In genomic region chr3:174413057-174413912, GRCh38 we compare ENCODE assay signal across 21 cellular contexts.
A peak's percentile ranks its signal among the peaks of the same experiment; 100 is the strongest.
DNase-seq lines count a peak whose midpoint lies in the region; ATAC-seq and TF ChIP-seq lines count a peak whose summit lies in the region.
"Had no signal": no experiment of that assay in that cellular context is flagged by ENCODE, and none has a peak within 500 bp of the region (broad histone marks: within the 10 kb centered on the region; RNA-seq: fewer than 3 reads in every experiment).

No MANE protein-coding gene starts in this region.

- peaks cover 3% of the 10 kb centered on the region for H3K4me1 Mint-ChIP-seq in endothelial cell (ENCODE audit: unreplicated experiment)
- H3K4me1 Mint-ChIP-seq in activated naive CD8-positive, alpha-beta T cell treated with anti-CD3 and anti-CD28 coated beads, Interleukin-2, amount 50 U/mL, for 24 hours: no peaks in the 10 kb centered on the region

- 0 out of 2 replicates have a peak overlapping the region, but pooled peaks have one; percentile 24 for H2AFZ ChIP-seq in GM23248

- DNase-seq in GM23248 (no peak), endothelial cell (ENCODE audit: low spot score) (no peak), iPS-NIHi7 (ENCODE audit: extremely low spot score) (peak; percentile 18), GDM1 (lab: John Stamatoyannopoulos, UW) (no peak), NOMO-1 treated with DMSO at 0.1 percent for 48 hours (lab: John Stamatoyannopoulos, UW; ENCODE audit: unreplicated experiment) (no peak)
- DNase-seq in activated naive CD8-positive, alpha-beta T cell treated with anti-CD3 and anti-CD28 coated beads, Interleukin-2, amount 50 U/mL, for 24 hours: no peak
- DNase-seq: CD4-positive, alpha-beta T cell; DMS153; EL; HCEC 1CT; NCI-H1105; NCI-H2081 treated with DMSO at 0.1 percent for 48 hours; NCI-H748 treated with DMSO at 0.1 percent for 48 hours; NK-92 treated with Interleukin-12 subunit alpha and Interleukin-12 subunit beta, amount 100 ng/mL, for 24 hours; OCI-M1; RPMI8226; SHP77 treated with DMSO at 0.1 percent for 48 hours; SK-N-SH had no signal

- ATAC-seq in activated naive CD8-positive, alpha-beta T cell treated with anti-CD3 and anti-CD28 coated beads, Interleukin-2, amount 50 U/mL, for 24 hours: no peak
- no peak for ATAC-seq in HG03460 (IDR thresholded peaks at IDR 0.05; ENCODE audit: unreplicated experiment)
- ATAC-seq: K562 had no signal

- H3K9me3 ChIP-seq in GM23248 (ENCODE audit: low read depth): no peaks in the 10 kb centered on the region
- no peaks in the 10 kb centered on the region for H3K9me3 ChIP-seq in HUES64 (ENCODE audit: insufficient read depth, low read depth, low read length)
- H3K9me3 ChIP-seq: SK-N-SH had no signal

- H3F3A ChIP-seq in GM23248 (ENCODE audit: insufficient read depth): no peaks in the 10 kb centered on the region

- H3K27ac ChIP-seq in GM23248 (no peak overlapping the region), HUES64 (ENCODE audit: low read depth, low read length) (peak overlapping the region; percentile 89)

- H3K4me3 Mint-ChIP-seq in endothelial cell (ENCODE audit: unreplicated experiment): no peak overlapping the region
- H3K4me3 Mint-ChIP-seq in activated naive CD8-positive, alpha-beta T cell treated with anti-CD3 and anti-CD28 coated beads, Interleukin-2, amount 50 U/mL, for 24 hours: no peak overlapping the region
- H3K4me3 Mint-ChIP-seq: CD4-positive, alpha-beta T cell had no signal

- H3K4me1 ChIP-seq in GM23248 (ENCODE audit: insufficient read depth) (no peaks in the 10 kb centered on the region), HUES64 (ENCODE audit: insufficient read depth, low read length) (peaks cover 29% of the 10 kb centered on the region)

- H3K27ac Mint-ChIP-seq in endothelial cell (ENCODE audit: unreplicated experiment): peak overlapping the region; percentile 20
- no peak overlapping the region for H3K27ac Mint-ChIP-seq in activated naive CD8-positive, alpha-beta T cell treated with anti-CD3 and anti-CD28 coated beads, Interleukin-2, amount 50 U/mL, for 24 hours
- H3K27ac Mint-ChIP-seq: CD4-positive, alpha-beta T cell had no signal

- H3K4me3 ChIP-seq in GM23248: no peak overlapping the region
- H3K4me3 ChIP-seq in HUES64 (ENCODE audit: low read length): no peak overlapping the region
- H3K4me3 ChIP-seq: K562 had no signal

- H3K4me2 ChIP-seq in GM23248 (ENCODE audit: unreplicated experiment): no peak overlapping the region
- H3K4me2 ChIP-seq: SK-N-SH had no signal

- H3K9me2 ChIP-seq in GM23248 (ENCODE audit: insufficient read depth): no peaks in the 10 kb centered on the region
- H3K9me2 ChIP-seq: SK-N-SH had no signal

- no peak overlapping the region for H3K9ac ChIP-seq in GM23248
- peak overlapping the region; percentile 33; the same call in 1 of the 2 replicates for H3K9ac ChIP-seq in HUES64 (ENCODE audit: low read depth, low read length)
- H3K9ac ChIP-seq: SK-N-SH had no signal

- in situ Hi-C loops in GM23248 (cut with MboI): no loop called here

- H3K9me3 Mint-ChIP-seq in endothelial cell (ENCODE audit: unreplicated experiment): no peaks in the 10 kb centered on the region
- no peaks in the 10 kb centered on the region for H3K9me3 Mint-ChIP-seq in activated naive CD8-positive, alpha-beta T cell treated with anti-CD3 and anti-CD28 coated beads, Interleukin-2, amount 50 U/mL, for 24 hours
- H3K9me3 Mint-ChIP-seq: CD4-positive, alpha-beta T cell had no signal

- WGBS in GM23248 (ENCODE audit: low coverage in 1 of 2, low lambda C conversion rate in 2 of 2, missing lambda C conversion rate in 2 of 2), 2 experiments: 84 to 97% methylated on average over 2 of the region's 2 CpGs
- WGBS in HUES64: 7% methylated on average over 2 of the region's 2 CpGs

- H3K27me3 ChIP-seq in GM23248 (replicated peaks; ENCODE audit: insufficient read depth): no peaks in the 10 kb centered on the region
- H3K27me3 ChIP-seq in HUES64 (ENCODE audit: insufficient read depth, low read length): no peaks in the 10 kb centered on the region

- H4K20me1 ChIP-seq in GM23248 (ENCODE audit: insufficient read depth): no peaks in the 10 kb centered on the region

- TF ChIP-seq CTCF in endothelial cell (IDR thresholded peaks at IDR 0.05; ENCODE audit: unreplicated experiment): no peak

- H3K79me2 ChIP-seq in GM23248 (ENCODE audit: insufficient read depth): no peaks in the 10 kb centered on the region

- no peaks in the 10 kb centered on the region for H3K27me3 Mint-ChIP-seq in endothelial cell (ENCODE audit: unreplicated experiment)
- no peaks in the 10 kb centered on the region for H3K27me3 Mint-ChIP-seq in activated naive CD8-positive, alpha-beta T cell treated with anti-CD3 and anti-CD28 coated beads, Interleukin-2, amount 50 U/mL, for 24 hours
- H3K27me3 Mint-ChIP-seq: CD4-positive, alpha-beta T cell had no signal

- no peaks in the 10 kb centered on the region for H3K36me3 Mint-ChIP-seq in endothelial cell (ENCODE audit: low read depth, unreplicated experiment)
- no peaks in the 10 kb centered on the region for H3K36me3 Mint-ChIP-seq in activated naive CD8-positive, alpha-beta T cell treated with anti-CD3 and anti-CD28 coated beads, Interleukin-2, amount 50 U/mL, for 24 hours (ENCODE audit: low read depth)

- H3K36me3 ChIP-seq in GM23248 (ENCODE audit: low read depth) (no peaks in the 10 kb centered on the region), HUES64 (ENCODE audit: insufficient read depth, low read length) (no peaks in the 10 kb centered on the region)
